9 cellular contexts compared by ENCODE assay signal in genomic region chr22:40397436-40397835, GRCh38. TPM values are rescaled to one million over a fixed set of nuclear protein-coding genes. Genes with fewer than 3 reads are reported as not detected.
DNase-seq lines count a peak whose midpoint lies in the region; ATAC-seq, FAIRE-seq and TF ChIP-seq lines count a peak whose summit lies in the region.
"Had no signal": no experiment of that assay in that cellular context is flagged by ENCODE, and none has a peak within 500 bp of the region (broad histone marks: within the 10 kb centered on the region; RNA-seq: fewer than 3 reads in every experiment).

No MANE protein-coding gene starts in this region.

- no peak for DNase-seq in CD4-positive, CD25-positive, alpha-beta regulatory T cell
- DNase-seq in H1 (ENCODE audit: low read depth in 1 of 2, low spot score in 2 of 2) (peak in 1 of 2 experiments; percentile 52), neural crest cell (ENCODE audit: low read depth, low spot score) (no peak), NOMO-1 (lab: John Stamatoyannopoulos, UW; ENCODE audit: unreplicated experiment in 2 of 2) (no peak), UCSD-AML1 (lab: John Stamatoyannopoulos, UW; ENCODE audit: unreplicated experiment) (no peak), H4 (ENCODE audit: low spot score) (no peak)
- DNase-seq: sigmoid colon had no signal

- no peak overlapping the region for H2BK20ac ChIP-seq in H1 (ENCODE audit: low read length)

- H3K9ac ChIP-seq in H1 (replicated peaks in 1 of 4; ENCODE audit: extremely low read depth in 1 of 4, low read depth in 3 of 4, low read length in 3 of 4): no peak overlapping the region

- no peaks in the 10 kb centered on the region for H3K27me3 Mint-ChIP-seq in CD4-positive, CD25-positive, alpha-beta regulatory T cell
- H3K27me3 Mint-ChIP-seq in IgD-negative memory B cell (peaks cover 2% of the 10 kb centered on the region), neural crest cell (ENCODE audit: low read depth) (no peaks in the 10 kb centered on the region)

- 0 out of 4 replicates have a peak overlapping the region, but pooled peaks of 1 of the 2 experiments have one; percentile 31 for H3K4me2 ChIP-seq in H1 (ENCODE audit: insufficient read depth in 1 of 2, low read depth in 2 of 2, low read length in 2 of 2)

- FAIRE-seq in H1 (lab: Jason Lieb, UNC): no peak

- no peak overlapping the region for H3K56ac ChIP-seq in H1 (replicated peaks; ENCODE audit: insufficient read length, low read depth, low read length)

- no peaks in the 10 kb centered on the region for H3K36me3 ChIP-seq in CD4-positive, CD25-positive, alpha-beta regulatory T cell (ENCODE audit: control insufficient read depth, insufficient read depth, low read length)
- peaks cover 0 to 12% (median 0%) of the 10 kb centered on the region in 4 experiments; a peak in 2 of 8 replicates for H3K36me3 ChIP-seq in H1 (ENCODE audit: control insufficient read depth in 2 of 4, insufficient read depth in 4 of 4, low read length in 3 of 4)

- no peak overlapping the region for H4K91ac ChIP-seq in H1 (replicated peaks; ENCODE audit: insufficient read length, low read length)

- H2AFZ ChIP-seq in H1 (ENCODE audit: low read length): no peak overlapping the region

- H3K9me3 ChIP-seq in CD4-positive, CD25-positive, alpha-beta regulatory T cell (ENCODE audit: control insufficient read depth in 2 of 2, low read length in 2 of 2): no peaks in the 10 kb centered on the region
- H3K9me3 ChIP-seq in H1 (ENCODE audit: insufficient read depth in 2 of 2, low read depth in 1 of 2, low read length in 1 of 2): no peaks in the 10 kb centered on the region
- H3K9me3 ChIP-seq: sigmoid colon had no signal

- H3K14ac ChIP-seq in H1 (ENCODE audit: insufficient read length): no peak overlapping the region

- H2BK12ac ChIP-seq in H1 (ENCODE audit: low read depth, low read length): 0 out of 2 replicates have a peak overlapping the region, but pooled peaks have one; percentile 60

- POLR2A ChIA-PET in H1 (lab: Charles Lee; ENCODE audit: partially characterized antibody): interaction anchor here (1.4 to 2.4 kb wide), 4 partner anchors 15 to 27 kb away, joined by 3 to 11 read pairs (median 4); partner anchors contain the start of gene SGSM3

- H4K5ac ChIP-seq in H1 (ENCODE audit: insufficient read length, low read depth, low read length): no peak overlapping the region

- H3K9me3 Mint-ChIP-seq in CD4-positive, CD25-positive, alpha-beta regulatory T cell: no peaks in the 10 kb centered on the region
- no peaks in the 10 kb centered on the region for H3K9me3 Mint-ChIP-seq in IgD-negative memory B cell
- H3K9me3 Mint-ChIP-seq in neural crest cell: no peaks in the 10 kb centered on the region

- no peak overlapping the region for H2BK5ac ChIP-seq in H1 (ENCODE audit: low read depth, low read length)

- no peak overlapping the region for H3K4ac ChIP-seq in H1 (replicated peaks; ENCODE audit: insufficient read length, low read depth, low read length)

- ATAC-seq in CD4-positive, CD25-positive, alpha-beta regulatory T cell (ENCODE audit: low read depth in 2 of 2): no peak
- ATAC-seq in GM21737 (IDR thresholded peaks at IDR 0.05; ENCODE audit: unreplicated experiment): no peak

- peak overlapping the region in 2 of 4 donors; percentile 34 to 43 for H3K4me3 Mint-ChIP-seq in CD4-positive, CD25-positive, alpha-beta regulatory T cell
- peak overlapping the region in 2 of 4 donors; percentile 31 to 80 for H3K4me3 Mint-ChIP-seq in IgD-negative memory B cell
- peak overlapping the region; percentile 64 for H3K4me3 Mint-ChIP-seq in neural crest cell

- H3K4me1 ChIP-seq in CD4-positive, CD25-positive, alpha-beta regulatory T cell (ENCODE audit: control insufficient read depth, insufficient read depth, low read length, poor library complexity, severe bottlenecking): peaks cover 43% of the 10 kb centered on the region
- H3K4me1 ChIP-seq in H1 (replicated peaks in 1 of 4; ENCODE audit: control insufficient read depth in 3 of 4, insufficient read depth in 4 of 4, low read length in 3 of 4): peaks cover 0 to 2% (median under 1%) of the 10 kb centered on the region in 4 experiments; a peak in 3 of 7 replicates
- H3K4me1 ChIP-seq: sigmoid colon had no signal

- CTCF ChIA-PET in H1 (lab: Charles Lee; ENCODE audit: partially characterized antibody): interaction anchor here (0.6 to 3.4 kb wide), 9 partner anchors 10 to 417 kb away, joined by 3 to 10 read pairs (median 3); no protein-coding TSS in a partner anchor

- TF ChIP-seq EP300 in H1 (IDR thresholded peaks at IDR 0.05; ENCODE audit: borderline replicate concordance in 1 of 2, low read depth in 2 of 2, low read length in 2 of 2): no peak

- H2BK15ac ChIP-seq in H1 (ENCODE audit: low read length): no peak overlapping the region

- peaks cover 19 to 76% (median 56%) of the 10 kb centered on the region in 4 donors for H3K4me1 Mint-ChIP-seq in CD4-positive, CD25-positive, alpha-beta regulatory T cell
- H3K4me1 Mint-ChIP-seq in IgD-negative memory B cell: peaks cover 66 to 71% (median 70%) of the 10 kb centered on the region in 3 donors
- peaks cover 15% of the 10 kb centered on the region for H3K4me1 Mint-ChIP-seq in neural crest cell

- peaks cover 3% of the 10 kb centered on the region for H3K36me3 Mint-ChIP-seq in CD4-positive, CD25-positive, alpha-beta regulatory T cell
- peaks cover 5% of the 10 kb centered on the region for H3K36me3 Mint-ChIP-seq in IgD-negative memory B cell
- H3K36me3 Mint-ChIP-seq in neural crest cell (ENCODE audit: low read depth): no peaks in the 10 kb centered on the region

- H2BK120ac ChIP-seq in H1 (replicated peaks; ENCODE audit: low read depth, low read length): no peak overlapping the region

- H3K23me2 ChIP-seq in H1 (ENCODE audit: low read depth, low read length): no peaks in the 10 kb centered on the region

- H3K27me3 ChIP-seq in CD4-positive, CD25-positive, alpha-beta regulatory T cell (ENCODE audit: control insufficient read depth, insufficient read depth, low read length): no peaks in the 10 kb centered on the region
- H3K27me3 ChIP-seq in H1 (replicated peaks in 1 of 4; ENCODE audit: control insufficient read depth in 3 of 4, extremely low read depth in 1 of 4, insufficient read depth in 3 of 4, low read length in 3 of 4): no peaks in the 10 kb centered on the region
- H3K27me3 ChIP-seq: sigmoid colon had no signal

- H2AK5ac ChIP-seq in H1 (ENCODE audit: low read depth, low read length): no peak overlapping the region

- no peak overlapping the region for H3K4me3 ChIP-seq in CD4-positive, CD25-positive, alpha-beta regulatory T cell (ENCODE audit: low read depth, low read length)
- H3K4me3 ChIP-seq in H1 (ENCODE audit: extremely low read depth in 1 of 4, insufficient read depth in 2 of 4, low read depth in 3 of 4, low read length in 4 of 4): no peak overlapping the region
- H3K4me3 ChIP-seq: sigmoid colon had no signal

- WGBS in H1 (ENCODE audit: extremely low coverage in 1 of 2, insufficient coverage in 1 of 2, insufficient read length in 1 of 2, insufficient replicate concordance in 2 of 2, low coverage in 1 of 2, low lambda C conversion rate in 2 of 2, missing lambda C conversion rate in 1 of 2), 2 experiments: 79% methylated on average over 1 of the region's 1 CpG; no CpG with 5 or more reads in 1 of the 2 experiments

- H3K27ac Mint-ChIP-seq in CD4-positive, CD25-positive, alpha-beta regulatory T cell: peak overlapping the region; percentile 83 to 95 (median 85)
- peak overlapping the region in 2 of 3 donors; percentile 2 to 63 for H3K27ac Mint-ChIP-seq in IgD-negative memory B cell
- peak overlapping the region; percentile 84 for H3K27ac Mint-ChIP-seq in neural crest cell (ENCODE audit: unreplicated experiment)

- no peak overlapping the region for H4K8ac ChIP-seq in H1 (ENCODE audit: extremely low read depth, insufficient read depth, low read length)

- H3K27ac ChIP-seq in CD4-positive, CD25-positive, alpha-beta regulatory T cell (ENCODE audit: insufficient read depth, low read length, poor library complexity, severe bottlenecking): no peak overlapping the region
- H3K27ac ChIP-seq in H1 (ENCODE audit: low read depth, low read length): peak overlapping the region; percentile 26; the same call in 1 of the 2 replicates
- H3K27ac ChIP-seq: sigmoid colon had no signal

- no peak overlapping the region for H3K23ac ChIP-seq in H1 (ENCODE audit: insufficient read length)

- peak overlapping the region; percentile 78; the same call in 1 of the 2 replicates for H3K18ac ChIP-seq in H1 (ENCODE audit: extremely low read depth, low read length)

- TF ChIP-seq CTCF in H1 (IDR thresholded peaks at IDR 0.05; ENCODE audit: control extremely low read depth in 1 of 3, insufficient read depth in 1 of 3, low read depth in 1 of 3, low read length in 3 of 3) (no peak), neural crest cell (conservative IDR thresholded peaks at IDR 0.05) (no peak)

- no peak for TF ChIP-seq RAD21 in H1 (IDR thresholded peaks at IDR 0.05 in 1 of 2, conservative IDR thresholded peaks at IDR 0.05 in 1 of 2; ENCODE audit: low read depth in 2 of 2, low read length in 2 of 2)

- H3K79me2 ChIP-seq in H1 (ENCODE audit: control insufficient read depth in 1 of 2, insufficient read depth in 2 of 2, low read length in 2 of 2): no peaks in the 10 kb centered on the region

- no peak for TF ChIP-seq POLR2A in H1 (IDR thresholded peaks at IDR 0.05; ENCODE audit: control extremely low read depth in 1 of 2, low read depth in 2 of 2, low read length in 2 of 2)

- H3K79me1 ChIP-seq in H1 (ENCODE audit: low read depth, low read length): no peaks in the 10 kb centered on the region

- H4K20me1 ChIP-seq in H1 (replicated peaks in 1 of 2; ENCODE audit: control insufficient read depth in 1 of 2, insufficient read depth in 2 of 2, low read length in 2 of 2): no peaks in the 10 kb centered on the region

RNA-seq across cellular contexts. Expression of gene SGSM3, which starts 27.0 kb away (rescaled TPM):
- total RNA-seq in CD4-positive, CD25-positive, alpha-beta regulatory T cell: 83.3 TPM
- polyA plus RNA-seq in CD4-positive, CD25-positive, alpha-beta regulatory T cell: 10 to 100 TPM; 26.8 to 35.6 (median 31.1) TPM
- polyA plus RNA-seq in IgD-negative memory B cell: 53.3 TPM
- 51.5 and 53.8 TPM in 2 replicates for total RNA-seq in H1 (2021; fragmentation: NEBNext Ultra II Directional; extraction: Animal tissue kit (Norgen Biotek cat#: 25700))
- polyA plus RNA-seq in H1 (2011; rRNA removed): 59.5 and 94.8 TPM in 2 replicates
- 80.8 TPM for polyA plus RNA-seq in H1 (2011; cell fraction: cytosol; rRNA removed)
- 475 TPM for polyA plus RNA-seq in H1 (2011; cell fraction: nucleus; rRNA removed)
- 44.2 to 80.3 TPM (median 66.4 TPM) in 4 replicates for polyA plus RNA-seq in H1 (2012, experiment 1 of 2)
- 45.6 TPM for polyA plus RNA-seq in H1 (2012, experiment 2 of 2)
- polyA plus RNA-seq in H1 (2013, experiment 1 of 2): 34.8 TPM
- polyA plus RNA-seq in H1 (2013, experiment 2 of 2): 32.9 TPM
- 30.5 and 31.3 TPM in 2 replicates for polyA minus RNA-seq in H1 (2011; rRNA and poly(A)+ RNA removed)
- 37.9 TPM for polyA minus RNA-seq in H1 (2011; cell fraction: cytosol; rRNA and poly(A)+ RNA removed)
- 83.9 TPM for polyA minus RNA-seq in H1 (2011; cell fraction: nucleus; rRNA and poly(A)+ RNA removed)
- total RNA-seq in neural crest cell: 82.0 and 92.2 TPM in 2 replicates
- total RNA-seq in H4 (2014; rRNA removed; shearing (Covaris generic)): 15.5 and 31.4 TPM in 2 replicates

RNA-seq across cellular contexts. Expression of gene ADSL, which starts 51.1 kb away (rescaled TPM):
- 66.5 TPM for total RNA-seq in CD4-positive, CD25-positive, alpha-beta regulatory T cell
- polyA plus RNA-seq in CD4-positive, CD25-positive, alpha-beta regulatory T cell: 100 to 1,000 TPM; 122 to 134 (median 130) TPM
- polyA plus RNA-seq in IgD-negative memory B cell: 44.5 TPM
- total RNA-seq in H1 (2021; fragmentation: NEBNext Ultra II Directional; extraction: Animal tissue kit (Norgen Biotek cat#: 25700)): 180 and 197 TPM in 2 replicates
- polyA plus RNA-seq in H1 (2011; rRNA removed): 189 and 218 TPM in 2 replicates
- polyA plus RNA-seq in H1 (2011; cell fraction: cytosol; rRNA removed): 259 TPM
- 172 TPM for polyA plus RNA-seq in H1 (2011; cell fraction: nucleus; rRNA removed)
- polyA plus RNA-seq in H1 (2012, experiment 1 of 2): 219 to 252 TPM (median 234 TPM) in 4 replicates
- polyA plus RNA-seq in H1 (2012, experiment 2 of 2): 141 TPM
- polyA plus RNA-seq in H1 (2013, experiment 1 of 2): 133 TPM
- 133 TPM for polyA plus RNA-seq in H1 (2013, experiment 2 of 2)
- 279 and 331 TPM in 2 replicates for polyA minus RNA-seq in H1 (2011; rRNA and poly(A)+ RNA removed)
- 77.9 TPM for polyA minus RNA-seq in H1 (2011; cell fraction: cytosol; rRNA and poly(A)+ RNA removed)
- polyA minus RNA-seq in H1 (2011; cell fraction: nucleus; rRNA and poly(A)+ RNA removed): 104 TPM
- total RNA-seq in neural crest cell: 120 and 126 TPM in 2 replicates
- 214 and 252 TPM in 2 replicates for total RNA-seq in H4 (2014; rRNA removed; shearing (Covaris generic))

Comparison
In these comparisons a context has a peak if more than half of its experiments do, and no peak if none do; other contexts are left out.
1. H3K27ac Mint-ChIP-seq: peak in every context shown above with its lines; median percentile 85 in CD4-positive, CD25-positive, alpha-beta regulatory T cell; 84 in neural crest cell; 32 in IgD-negative memory B cell.